In genomic region chr1:180631197-180631765, GRCh38 we compare ENCODE assay signal across 2 cellular contexts.
TF ChIP-seq lines count a peak whose summit lies in the region.

No MANE protein-coding gene starts in this region.

TF ChIP-seq in IMR-90, 13 proteins besides CTCF, POLR2A, EP300 and RAD21:
- no peak for TF ChIP-seq USF2 (IDR thresholded peaks at IDR 0.05; ENCODE audit: low read depth, low read length)
- no peak for TF ChIP-seq CHD1 (IDR thresholded peaks at IDR 0.05; ENCODE audit: low read depth, low read length)
- TF ChIP-seq SMC3 (IDR thresholded peaks at IDR 0.05; ENCODE audit: low read depth, low read length) = no peak
- no peak for TF ChIP-seq BHLHE40 (IDR thresholded peaks at IDR 0.05; ENCODE audit: low read depth, low read length)
- TF ChIP-seq FOS (IDR thresholded peaks at IDR 0.05; ENCODE audit: low read depth, low read length) = no peak
- no peak for TF ChIP-seq ELK1 (IDR thresholded peaks at IDR 0.05; ENCODE audit: borderline replicate concordance, low read depth, low read length)
- TF ChIP-seq NFE2L2 (IDR thresholded peaks at IDR 0.05; ENCODE audit: low read depth, low read length) = no peak
- TF ChIP-seq RFX5 (IDR thresholded peaks at IDR 0.05; ENCODE audit: low read depth, low read length) = no peak
- TF ChIP-seq MAZ (IDR thresholded peaks at IDR 0.05; ENCODE audit: borderline replicate concordance, low read depth, low read length) = no peak
- TF ChIP-seq MXI1 (IDR thresholded peaks at IDR 0.05; ENCODE audit: borderline replicate concordance, low read depth, low read length) = no peak
- TF ChIP-seq MAFK (IDR thresholded peaks at IDR 0.05; ENCODE audit: low read depth, low read length) = no peak
- no peak for TF ChIP-seq CEBPB (IDR thresholded peaks at IDR 0.05; ENCODE audit: low read depth, low read length)
- TF ChIP-seq RCOR1 (IDR thresholded peaks at IDR 0.05; ENCODE audit: insufficient replicate concordance, low read length) = no peak
TF ChIP-seq in IMR-90: peak in this region for 0.

TF ChIP-seq in H1, 55 proteins besides CTCF, POLR2A, EP300 and RAD21:
- TF ChIP-seq BCL11A (IDR thresholded peaks at IDR 0.05; ENCODE audit: low read depth in 2 of 2, low read length in 2 of 2) (no peak), ATF2 (IDR thresholded peaks at IDR 0.05; ENCODE audit: low read length) (no peak), TAF7 (optimal IDR thresholded peaks at IDR 0.05; ENCODE audit: borderline replicate concordance, low read depth, low read length) (no peak), KDM1A (IDR thresholded peaks at IDR 0.05; ENCODE audit: borderline replicate concordance, low read length) (no peak), SIRT6 (IDR thresholded peaks at IDR 0.05; ENCODE audit: low read length) (no peak), RXRA (IDR thresholded peaks at IDR 0.05; ENCODE audit: insufficient read depth, low read depth, low read length) (no peak), BRCA1 (IDR thresholded peaks at IDR 0.05; ENCODE audit: low read depth, low read length) (no peak), SAP30 (IDR thresholded peaks at IDR 0.05; ENCODE audit: insufficient read depth, insufficient replicate concordance, low read length) (no peak), GABPA (IDR thresholded peaks at IDR 0.05; ENCODE audit: borderline replicate concordance, insufficient read depth, low read length) (no peak)
